ENCODE assay signal across 1 cellular context in the genomic region with DNA sequence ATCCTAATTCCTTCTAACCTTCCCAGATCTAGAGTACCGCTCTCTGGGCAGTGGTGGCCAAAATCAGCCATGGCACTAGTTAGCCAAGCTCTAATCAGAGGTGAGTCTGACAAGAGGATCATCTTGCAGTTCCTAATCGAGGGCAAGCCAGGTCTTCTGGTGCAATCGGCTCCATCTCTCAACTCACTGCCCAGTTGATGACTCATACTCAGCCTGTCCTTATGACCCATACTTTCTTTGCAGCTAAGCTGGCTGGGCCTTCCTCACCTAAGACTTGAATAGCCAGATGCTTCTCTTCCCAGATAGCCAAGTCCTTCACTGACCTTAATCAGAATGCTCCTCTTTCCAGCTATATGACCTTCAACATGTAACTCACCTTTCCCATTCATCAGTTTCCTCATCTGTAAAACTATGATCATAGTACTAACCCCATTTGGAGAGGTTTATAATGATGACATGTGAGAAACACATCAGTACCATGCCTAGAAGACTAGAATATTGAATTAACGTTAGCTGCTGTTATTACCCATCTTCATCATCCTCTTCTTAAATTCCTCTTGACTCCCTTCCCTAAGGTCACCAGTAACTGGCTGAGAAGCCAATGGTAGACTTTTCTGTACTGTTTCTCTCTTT.
TF ChIP-seq lines count a peak whose summit lies in the region.

No MANE protein-coding gene starts in this region.

TF ChIP-seq in K562, 482 proteins besides CTCF, POLR2A, EP300 and RAD21 (continued from another document and continues in another):
- TF ChIP-seq ATF6 (CRISPR knock-in tag; IDR thresholded peaks at IDR 0.05) (no peak), ERF (CRISPR knock-in tag; IDR thresholded peaks at IDR 0.05) (no peak), SMARCE1 (IDR thresholded peaks at IDR 0.05) (peak; percentile 81), ID3 (CRISPR knock-in tag; IDR thresholded peaks at IDR 0.05) (no peak), ID3 (tag; IDR thresholded peaks at IDR 0.05) (no peak), NRF1 (conservative IDR thresholded peaks at IDR 0.05 in 1 of 2, IDR thresholded peaks at IDR 0.05 in 1 of 2) (no peak), ZNF347 (CRISPR knock-in tag; IDR thresholded peaks at IDR 0.05; ENCODE audit: low read depth) (no peak), XRCC5 (IDR thresholded peaks at IDR 0.05; ENCODE audit: low read depth, low read length) (no peak), ATF2 (CRISPR knock-in tag; IDR thresholded peaks at IDR 0.05) (no peak), SETDB1 (IDR thresholded peaks at IDR 0.05; ENCODE audit: low read length) (no peak), FOS (IDR thresholded peaks at IDR 0.05; ENCODE audit: extremely low read depth, insufficient read length) (peak; percentile 64), ZNF785 (CRISPR knock-in tag; IDR thresholded peaks at IDR 0.05) (no peak), ZNF274 (IDR thresholded peaks at IDR 0.05; ENCODE audit: borderline replicate concordance, low read depth, low read length) (no peak), ZNF121 (CRISPR knock-in tag; conservative IDR thresholded peaks at IDR 0.05) (no peak), PHF20 (IDR thresholded peaks at IDR 0.05; ENCODE audit: partially characterized antibody) (no peak), GATAD2B (IDR thresholded peaks at IDR 0.05; ENCODE audit: borderline replicate concordance) (no peak), PCBP2 (IDR thresholded peaks at IDR 0.05; ENCODE audit: low read depth, low read length, poor library complexity, severe bottlenecking) (no peak), TCF3 (CRISPR knock-in tag; IDR thresholded peaks at IDR 0.05) (peak; percentile 60), VEZF1 (CRISPR knock-in tag; IDR thresholded peaks at IDR 0.05) (no peak), ZNF41 (CRISPR knock-in tag; conservative IDR thresholded peaks at IDR 0.05) (no peak), SOX6 (IDR thresholded peaks at IDR 0.05) (no peak), GABPB2 (CRISPR knock-in tag; conservative IDR thresholded peaks at IDR 0.05) (no peak), BCL6 (CRISPR knock-in tag; IDR thresholded peaks at IDR 0.05) (no peak), SRSF1 (IDR thresholded peaks at IDR 0.05; ENCODE audit: low read depth, low read length) (no peak), ZMIZ1 (IDR thresholded peaks at IDR 0.05; ENCODE audit: low read depth in 2 of 2, low read length in 2 of 2) (no peak), ARNT (IDR thresholded peaks at IDR 0.05) (no peak), ZNF79 (CRISPR knock-in tag; IDR thresholded peaks at IDR 0.05; ENCODE audit: low read depth) (no peak), NFIX (CRISPR knock-in tag; IDR thresholded peaks at IDR 0.05; ENCODE audit: low read depth) (no peak), ZNF212 (CRISPR knock-in tag; IDR thresholded peaks at IDR 0.05) (no peak), ZBTB7A (IDR thresholded peaks at IDR 0.05; ENCODE audit: borderline replicate concordance, control insufficient read depth, low read depth, low read length) (no peak), ZNF589 (CRISPR knock-in tag; IDR thresholded peaks at IDR 0.05; ENCODE audit: low read depth) (no peak), EP400 (IDR thresholded peaks at IDR 0.05) (no peak), EHMT2 (IDR thresholded peaks at IDR 0.05) (peak; percentile 67), CEBPG (CRISPR knock-in tag; IDR thresholded peaks at IDR 0.05) (no peak), CEBPG (tag; conservative IDR thresholded peaks at IDR 0.05 in 1 of 2, IDR thresholded peaks at IDR 0.05 in 1 of 2) (peak; percentile 36 to 39; a peak in 1 of 4 replicates), THRAP3 (IDR thresholded peaks at IDR 0.05; ENCODE audit: borderline replicate concordance) (no peak), JUND (IDR thresholded peaks at IDR 0.05; ENCODE audit: borderline replicate concordance, low read depth, low read length) (peak; percentile 99), JUND (tag; IDR thresholded peaks at IDR 0.05; ENCODE audit: borderline replicate concordance, low read depth, low read length) (peak; percentile 99), MTA3 (IDR thresholded peaks at IDR 0.05; ENCODE audit: borderline replicate concordance) (no peak), FOXP1 (CRISPR knock-in tag; IDR thresholded peaks at IDR 0.05) (no peak)
- TF ChIP-seq, protein P1, sequence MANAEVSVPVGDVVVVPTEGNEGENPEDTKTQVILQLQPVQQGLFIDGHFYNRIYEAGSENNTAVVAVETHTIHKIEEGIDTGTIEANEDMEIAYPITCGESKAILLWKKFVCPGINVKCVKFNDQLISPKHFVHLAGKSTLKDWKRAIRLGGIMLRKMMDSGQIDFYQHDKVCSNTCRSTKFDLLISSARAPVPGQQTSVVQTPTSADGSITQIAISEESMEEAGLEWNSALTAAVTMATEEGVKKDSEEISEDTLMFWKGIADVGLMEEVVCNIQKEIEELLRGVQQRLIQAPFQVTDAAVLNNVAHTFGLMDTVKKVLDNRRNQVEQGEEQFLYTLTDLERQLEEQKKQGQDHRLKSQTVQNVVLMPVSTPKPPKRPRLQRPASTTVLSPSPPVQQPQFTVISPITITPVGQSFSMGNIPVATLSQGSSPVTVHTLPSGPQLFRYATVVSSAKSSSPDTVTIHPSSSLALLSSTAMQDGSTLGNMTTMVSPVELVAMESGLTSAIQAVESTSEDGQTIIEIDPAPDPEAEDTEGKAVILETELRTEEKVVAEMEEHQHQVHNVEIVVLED (CRISPR knock-in tag; IDR thresholded peaks at IDR 0.05) = no peak
- TF ChIP-seq, protein P2, sequence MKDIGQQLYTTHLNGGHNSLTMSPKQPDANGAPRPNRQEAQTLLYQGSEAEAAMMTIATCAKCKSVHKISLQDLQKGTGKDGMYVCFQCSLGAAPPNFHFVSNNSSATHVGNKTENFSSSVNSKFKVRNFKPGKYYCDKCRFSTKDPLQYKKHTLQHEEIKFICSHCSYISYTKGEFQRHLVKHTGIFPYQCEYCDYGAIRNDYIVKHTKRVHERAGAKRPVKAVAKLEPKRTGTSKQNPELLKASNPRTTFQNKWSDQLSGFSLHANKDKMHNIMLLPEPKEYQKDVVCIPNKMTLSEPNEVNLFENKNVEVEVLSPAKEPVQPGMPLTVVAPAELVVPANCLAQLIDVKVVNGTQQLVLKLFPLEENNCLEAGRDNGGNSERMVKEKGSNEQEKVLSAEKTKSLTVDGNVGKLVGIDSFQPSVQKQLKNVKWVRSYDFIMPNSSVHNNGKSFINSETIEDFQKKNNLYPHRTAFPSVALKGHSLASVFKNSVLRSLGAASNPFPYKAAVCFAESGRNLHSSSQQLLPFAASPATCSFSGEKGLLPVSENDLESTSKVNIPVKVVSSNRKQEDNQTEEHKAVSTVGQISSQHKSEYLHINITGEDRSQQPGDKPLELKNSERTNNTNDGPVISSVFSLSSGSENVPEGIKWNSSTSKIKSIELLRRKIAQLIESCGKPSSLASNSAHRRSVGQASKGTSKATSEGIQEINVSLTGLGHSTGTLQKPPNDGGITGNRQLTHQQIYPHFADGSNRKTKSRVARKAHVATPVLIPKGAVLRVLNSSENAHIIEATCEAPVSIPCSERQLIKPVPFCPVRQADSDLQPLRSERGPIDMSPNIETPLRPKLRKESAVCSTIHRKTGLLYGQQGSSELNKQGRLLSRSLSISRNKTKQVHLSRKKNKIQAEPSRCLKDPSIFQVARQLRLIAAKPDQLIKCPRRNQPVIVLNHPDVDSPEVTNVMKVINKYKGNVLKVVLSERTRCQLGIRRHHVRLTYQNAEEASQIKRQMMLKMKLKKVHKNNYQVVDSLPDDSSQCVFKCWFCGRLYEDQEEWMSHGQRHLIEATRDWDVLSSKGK (CRISPR knock-in tag; IDR thresholded peaks at IDR 0.05) = no peak
- TF ChIP-seq, protein P3, sequence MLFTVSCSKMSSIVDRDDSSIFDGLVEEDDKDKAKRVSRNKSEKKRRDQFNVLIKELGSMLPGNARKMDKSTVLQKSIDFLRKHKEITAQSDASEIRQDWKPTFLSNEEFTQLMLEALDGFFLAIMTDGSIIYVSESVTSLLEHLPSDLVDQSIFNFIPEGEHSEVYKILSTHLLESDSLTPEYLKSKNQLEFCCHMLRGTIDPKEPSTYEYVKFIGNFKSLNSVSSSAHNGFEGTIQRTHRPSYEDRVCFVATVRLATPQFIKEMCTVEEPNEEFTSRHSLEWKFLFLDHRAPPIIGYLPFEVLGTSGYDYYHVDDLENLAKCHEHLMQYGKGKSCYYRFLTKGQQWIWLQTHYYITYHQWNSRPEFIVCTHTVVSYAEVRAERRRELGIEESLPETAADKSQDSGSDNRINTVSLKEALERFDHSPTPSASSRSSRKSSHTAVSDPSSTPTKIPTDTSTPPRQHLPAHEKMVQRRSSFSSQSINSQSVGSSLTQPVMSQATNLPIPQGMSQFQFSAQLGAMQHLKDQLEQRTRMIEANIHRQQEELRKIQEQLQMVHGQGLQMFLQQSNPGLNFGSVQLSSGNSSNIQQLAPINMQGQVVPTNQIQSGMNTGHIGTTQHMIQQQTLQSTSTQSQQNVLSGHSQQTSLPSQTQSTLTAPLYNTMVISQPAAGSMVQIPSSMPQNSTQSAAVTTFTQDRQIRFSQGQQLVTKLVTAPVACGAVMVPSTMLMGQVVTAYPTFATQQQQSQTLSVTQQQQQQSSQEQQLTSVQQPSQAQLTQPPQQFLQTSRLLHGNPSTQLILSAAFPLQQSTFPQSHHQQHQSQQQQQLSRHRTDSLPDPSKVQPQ (CRISPR knock-in tag; IDR thresholded peaks at IDR 0.05; ENCODE audit: borderline replicate concordance) = no peak
